17 cellular contexts compared by ENCODE assay signal in genomic region chr6:137371634-137372016, GRCh38.
"Had no signal": no experiment of that assay in that cellular context is flagged by ENCODE, and none has a peak within 500 bp of the region (broad histone marks: within the 10 kb centered on the region; RNA-seq: fewer than 3 reads in every experiment).

No MANE protein-coding gene starts in this region.

- H3K27ac ChIP-seq: coronary artery, gastrocnemius medialis, heart right ventricle, neutrophil, right atrium auricular region, suprapubic skin, thyroid gland had no signal

- H3K36me3 ChIP-seq: gastrocnemius medialis, heart right ventricle, neutrophil, right atrium auricular region, suprapubic skin, thyroid gland had no signal

- H3K4me3 ChIP-seq: coronary artery, gastrocnemius medialis, heart right ventricle, right atrium auricular region, suprapubic skin, thyroid gland had no signal

- ATAC-seq: esophagus mucosa; gastrocnemius medialis; heart right ventricle; naive thymus-derived CD8-positive, alpha-beta T cell had no signal

- H3K27ac Mint-ChIP-seq: naive thymus-derived CD8-positive, alpha-beta T cell; type B pancreatic cell had no signal

- DNase-seq: effector memory CD4-positive, alpha-beta T cell; gastrocnemius medialis; heart right ventricle; hypothalamus; kidney glomerular epithelial cell; mammary epithelial cell; naive thymus-derived CD8-positive, alpha-beta T cell; small intestine; stimulated activated CD4-positive, alpha-beta T cell treated with anti-CD3 and anti-CD28 coated beads, Interleukin-12 subunit alpha, Interleukin-12 subunit beta, amount 100 ng/mL, for 4 hours; stimulated activated naive CD4-positive, alpha-beta T cell treated with Interleukin-2 at 50 U/mL for 16 hours; thyroid gland had no signal

- H3K4me3 Mint-ChIP-seq: naive thymus-derived CD8-positive, alpha-beta T cell; type B pancreatic cell had no signal

- H3K27me3 ChIP-seq: gastrocnemius medialis, heart right ventricle, neutrophil, right atrium auricular region, suprapubic skin, thyroid gland had no signal

- H3K27me3 Mint-ChIP-seq: naive thymus-derived CD8-positive, alpha-beta T cell; type B pancreatic cell had no signal

- H3K36me3 Mint-ChIP-seq: naive thymus-derived CD8-positive, alpha-beta T cell; type B pancreatic cell had no signal

- H3K9me3 ChIP-seq: gastrocnemius medialis, heart right ventricle, neutrophil, right atrium auricular region, suprapubic skin, thyroid gland had no signal

- H3K4me1 ChIP-seq: gastrocnemius medialis, right atrium auricular region, suprapubic skin, thyroid gland had no signal
